ENCODE assay signal across 18 cellular contexts in the genomic region with DNA sequence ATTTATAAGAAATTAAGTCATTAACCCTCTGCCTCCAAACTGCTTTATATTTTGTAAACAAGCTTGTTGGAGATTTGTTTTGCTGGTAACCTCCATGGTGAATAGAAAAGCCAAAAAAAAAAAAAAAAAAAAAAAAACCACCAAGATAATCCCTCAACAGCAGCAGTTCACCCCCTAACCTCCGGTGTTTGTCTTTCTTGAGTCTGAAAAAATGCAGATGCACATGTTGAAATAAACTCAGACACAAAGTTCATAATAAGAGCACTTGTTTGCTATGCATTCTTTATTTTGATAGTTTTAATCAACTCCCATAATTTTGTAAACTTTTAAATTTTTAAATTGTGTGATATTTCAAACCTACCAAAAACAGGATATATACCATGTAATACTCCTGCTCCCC. TPM values are rescaled to one million over a fixed set of nuclear protein-coding genes. Genes with fewer than 3 reads are reported as not detected.
"Had no signal": no experiment of that assay in that cellular context is flagged by ENCODE, and none has a peak within 500 bp of the region (broad histone marks: within the 10 kb centered on the region; RNA-seq: fewer than 3 reads in every experiment).

No MANE protein-coding gene starts in this region.

- H3K36me3 ChIP-seq: esophagus squamous epithelium, right atrium auricular region, upper lobe of left lung had no signal

- FAIRE-seq: endothelial cell of umbilical vein, TTC549 had no signal

- H3K9me3 Mint-ChIP-seq: activated B cell treated with CpG ODN at 0.5 μM for 24 hours; activated T-cell treated with anti-CD3 and anti-CD28 coated beads, Interleukin-2, amount 50 U/mL, for 72 hours; immature natural killer cell; stimulated activated naive CD8-positive, alpha-beta T cell treated with anti-CD3 and anti-CD28 coated beads, Interleukin-15, amount 100 ng/mL, for 72 hours had no signal

- ATAC-seq: activated T-cell treated with anti-CD3 and anti-CD28 coated beads, Interleukin-2, amount 50 U/mL, for 72 hours; stimulated activated naive CD8-positive, alpha-beta T cell treated with anti-CD3 and anti-CD28 coated beads, Interleukin-15, amount 100 ng/mL, for 72 hours had no signal

- DNase-seq: activated B cell treated with CpG ODN at 0.5 μM for 24 hours; activated CD4-positive, alpha-beta T cell treated with anti-CD3 and anti-CD28 coated beads for 48 hours; activated CD8-positive, alpha-beta memory T cell treated with anti-CD3 and anti-CD28 coated beads, Interleukin-2, amount 50 U/mL, for 48 hours; activated gamma-delta T cell treated with Interleukin-2 at 50 U/mL for 16 hours; activated T-cell treated with anti-CD3 and anti-CD28 coated beads, Interleukin-2, amount 50 U/mL, for 72 hours; amniotic stem cell; effector CD4-positive, alpha-beta T cell; esophagus squamous epithelium; immature natural killer cell; stimulated activated naive CD8-positive, alpha-beta T cell treated with anti-CD3 and anti-CD28 coated beads, Interleukin-15, amount 100 ng/mL, for 72 hours; upper lobe of left lung had no signal

- H3K27ac ChIP-seq: coronary artery, esophagus squamous epithelium, right atrium auricular region, skin epidermis had no signal

- H3K9me3 ChIP-seq: esophagus squamous epithelium, right atrium auricular region, upper lobe of left lung had no signal

- H3K4me3 ChIP-seq: right atrium auricular region, skin epidermis had no signal

- H3K4me3 Mint-ChIP-seq: stimulated activated naive CD8-positive, alpha-beta T cell treated with anti-CD3 and anti-CD28 coated beads, Interleukin-15, amount 100 ng/mL, for 72 hours had no signal

- H3K27me3 ChIP-seq: right atrium auricular region had no signal

- H3K27ac Mint-ChIP-seq: activated B cell treated with CpG ODN at 0.5 μM for 24 hours; activated naive CD8-positive, alpha-beta T cell; activated T-cell treated with anti-CD3 and anti-CD28 coated beads, Interleukin-2, amount 50 U/mL, for 72 hours; immature natural killer cell; stimulated activated naive CD8-positive, alpha-beta T cell treated with anti-CD3 and anti-CD28 coated beads, Interleukin-15, amount 100 ng/mL, for 72 hours had no signal

- H3K36me3 Mint-ChIP-seq: activated naive CD8-positive, alpha-beta T cell; immature natural killer cell had no signal

RNA-seq across cellular contexts. Expression of gene PLCH1, which starts 1.8 kb away (rescaled TPM):
- total RNA-seq: endothelial cell of umbilical vein, glomerular endothelial cell had no signal
